In the genomic region with DNA sequence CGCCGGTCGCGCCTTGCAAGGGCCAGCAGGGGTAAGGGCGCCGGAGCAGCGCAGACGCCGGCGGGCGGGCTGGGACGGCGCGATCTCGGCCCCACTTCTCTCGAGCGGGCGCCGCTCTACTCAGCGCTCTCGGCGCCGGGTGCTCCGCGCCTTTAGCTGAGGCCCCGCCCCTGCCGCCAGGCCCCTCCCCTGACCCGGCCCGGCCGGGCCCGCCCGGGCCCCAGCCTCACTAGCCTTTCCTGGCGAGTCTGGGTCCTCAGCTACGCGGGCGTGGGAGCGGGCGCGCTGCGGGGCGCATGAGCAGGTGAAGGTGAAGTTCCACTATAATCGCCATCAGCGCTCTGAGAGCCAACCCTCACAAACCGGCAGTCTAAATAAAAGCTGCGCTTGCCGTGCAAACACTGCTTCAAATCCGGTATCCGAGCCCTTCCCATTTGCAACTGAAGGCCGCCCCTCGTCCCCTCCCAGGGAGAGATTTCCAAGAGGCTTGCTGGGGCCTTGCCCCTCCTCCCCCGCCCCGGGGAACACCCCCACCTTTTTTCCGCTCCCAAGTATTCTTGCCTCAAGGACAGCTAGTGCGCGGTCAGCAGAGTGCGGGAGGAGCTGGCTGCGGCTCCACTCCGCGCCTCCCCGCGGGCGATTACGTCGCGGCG, we compare ENCODE assay signal across 1 cellular context.
TF ChIP-seq lines count a peak whose summit lies in the region.

A gene with protein sequence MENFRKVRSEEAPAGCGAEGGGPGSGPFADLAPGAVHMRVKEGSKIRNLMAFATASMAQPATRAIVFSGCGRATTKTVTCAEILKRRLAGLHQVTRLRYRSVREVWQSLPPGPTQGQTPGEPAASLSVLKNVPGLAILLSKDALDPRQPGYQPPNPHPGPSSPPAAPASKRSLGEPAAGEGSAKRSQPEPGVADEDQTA (minus strand): TSS at position 125 of the 653 bp plus-strand sequence. CDS start 189 bp downstream, outside the sequence.

TF ChIP-seq in HEK293, 187 proteins besides CTCF, POLR2A, EP300 and RAD21 (continued from another document and continues in another):
- no peak for TF ChIP-seq BCL11A (tag by site-specific recombination; IDR thresholded peaks at IDR 0.05; ENCODE audit: low read depth)
- TF ChIP-seq ZNF423 (tag by site-specific recombination; IDR thresholded peaks at IDR 0.05), result no peak
- no peak for TF ChIP-seq ZNF639 (tag by site-specific recombination; IDR thresholded peaks at IDR 0.05)
- TF ChIP-seq SALL2 (tag by site-specific recombination; IDR thresholded peaks at IDR 0.05; ENCODE audit: borderline replicate concordance), result no peak
- no peak for TF ChIP-seq ZNF391 (tag by site-specific recombination; IDR thresholded peaks at IDR 0.05; ENCODE audit: borderline replicate concordance, low read depth)
- no peak for TF ChIP-seq ZNF169 (tag by site-specific recombination; IDR thresholded peaks at IDR 0.05)
- TF ChIP-seq ZNF555 (tag by site-specific recombination; conservative IDR thresholded peaks at IDR 0.05), result no peak
- TF ChIP-seq ZNF776 (tag by site-specific recombination; IDR thresholded peaks at IDR 0.05; ENCODE audit: borderline replicate concordance), result no peak
- no peak for TF ChIP-seq ZNF548 (tag by site-specific recombination; IDR thresholded peaks at IDR 0.05)
- TF ChIP-seq ZNF175 (tag by site-specific recombination; IDR thresholded peaks at IDR 0.05), result no peak
- TF ChIP-seq, protein P1, sequence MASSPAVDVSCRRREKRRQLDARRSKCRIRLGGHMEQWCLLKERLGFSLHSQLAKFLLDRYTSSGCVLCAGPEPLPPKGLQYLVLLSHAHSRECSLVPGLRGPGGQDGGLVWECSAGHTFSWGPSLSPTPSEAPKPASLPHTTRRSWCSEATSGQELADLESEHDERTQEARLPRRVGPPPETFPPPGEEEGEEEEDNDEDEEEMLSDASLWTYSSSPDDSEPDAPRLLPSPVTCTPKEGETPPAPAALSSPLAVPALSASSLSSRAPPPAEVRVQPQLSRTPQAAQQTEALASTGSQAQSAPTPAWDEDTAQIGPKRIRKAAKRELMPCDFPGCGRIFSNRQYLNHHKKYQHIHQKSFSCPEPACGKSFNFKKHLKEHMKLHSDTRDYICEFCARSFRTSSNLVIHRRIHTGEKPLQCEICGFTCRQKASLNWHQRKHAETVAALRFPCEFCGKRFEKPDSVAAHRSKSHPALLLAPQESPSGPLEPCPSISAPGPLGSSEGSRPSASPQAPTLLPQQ (tag by site-specific recombination; IDR thresholded peaks at IDR 0.05), result peak; percentile 85
- TF ChIP-seq, protein P2, sequence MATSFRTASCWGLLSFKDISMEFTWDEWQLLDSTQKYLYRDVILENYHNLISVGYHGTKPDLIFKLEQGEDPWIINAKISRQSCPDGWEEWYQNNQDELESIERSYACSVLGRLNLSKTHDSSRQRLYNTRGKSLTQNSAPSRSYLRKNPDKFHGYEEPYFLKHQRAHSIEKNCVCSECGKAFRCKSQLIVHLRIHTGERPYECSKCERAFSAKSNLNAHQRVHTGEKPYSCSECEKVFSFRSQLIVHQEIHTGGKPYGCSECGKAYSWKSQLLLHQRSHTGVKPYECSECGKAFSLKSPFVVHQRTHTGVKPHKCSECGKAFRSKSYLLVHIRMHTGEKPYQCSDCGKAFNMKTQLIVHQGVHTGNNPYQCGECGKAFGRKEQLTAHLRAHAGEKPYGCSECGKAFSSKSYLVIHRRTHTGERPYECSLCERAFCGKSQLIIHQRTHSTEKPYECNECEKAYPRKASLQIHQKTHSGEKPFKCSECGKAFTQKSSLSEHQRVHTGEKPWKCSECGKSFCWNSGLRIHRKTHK (tag by site-specific recombination; IDR thresholded peaks at IDR 0.05), result no peak
- TF ChIP-seq KLF8 (tag by site-specific recombination; IDR thresholded peaks at IDR 0.05), result peak; percentile 66; the same call in 1 of the 2 replicates
- TF ChIP-seq, protein P3, sequence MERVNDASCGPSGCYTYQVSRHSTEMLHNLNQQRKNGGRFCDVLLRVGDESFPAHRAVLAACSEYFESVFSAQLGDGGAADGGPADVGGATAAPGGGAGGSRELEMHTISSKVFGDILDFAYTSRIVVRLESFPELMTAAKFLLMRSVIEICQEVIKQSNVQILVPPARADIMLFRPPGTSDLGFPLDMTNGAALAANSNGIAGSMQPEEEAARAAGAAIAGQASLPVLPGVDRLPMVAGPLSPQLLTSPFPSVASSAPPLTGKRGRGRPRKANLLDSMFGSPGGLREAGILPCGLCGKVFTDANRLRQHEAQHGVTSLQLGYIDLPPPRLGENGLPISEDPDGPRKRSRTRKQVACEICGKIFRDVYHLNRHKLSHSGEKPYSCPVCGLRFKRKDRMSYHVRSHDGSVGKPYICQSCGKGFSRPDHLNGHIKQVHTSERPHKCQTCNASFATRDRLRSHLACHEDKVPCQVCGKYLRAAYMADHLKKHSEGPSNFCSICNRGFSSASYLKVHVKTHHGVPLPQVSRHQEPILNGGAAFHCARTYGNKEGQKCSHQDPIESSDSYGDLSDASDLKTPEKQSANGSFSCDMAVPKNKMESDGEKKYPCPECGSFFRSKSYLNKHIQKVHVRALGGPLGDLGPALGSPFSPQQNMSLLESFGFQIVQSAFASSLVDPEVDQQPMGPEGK (tag by site-specific recombination; IDR thresholded peaks at IDR 0.05), result peak; percentile 72
- no peak for TF ChIP-seq ZNF658 (tag by site-specific recombination; IDR thresholded peaks at IDR 0.05)
- no peak for TF ChIP-seq KLF9 (tag by site-specific recombination; IDR thresholded peaks at IDR 0.05; ENCODE audit: low read depth)
- TF ChIP-seq ZNF704 (tag by site-specific recombination; IDR thresholded peaks at IDR 0.05), result no peak
- peak; percentile 94 for TF ChIP-seq ZNF335 (tag by site-specific recombination; conservative IDR thresholded peaks at IDR 0.05)
- no peak for TF ChIP-seq MEIS1 (CRISPR knock-in tag; IDR thresholded peaks at IDR 0.05; ENCODE audit: borderline replicate concordance)
- no peak for TF ChIP-seq OVOL3 (tag by site-specific recombination; IDR thresholded peaks at IDR 0.05)
- no peak for TF ChIP-seq TCF7L2 (IDR thresholded peaks at IDR 0.05; ENCODE audit: borderline replicate concordance, low read depth, low read length)
- TF ChIP-seq, protein P4, sequence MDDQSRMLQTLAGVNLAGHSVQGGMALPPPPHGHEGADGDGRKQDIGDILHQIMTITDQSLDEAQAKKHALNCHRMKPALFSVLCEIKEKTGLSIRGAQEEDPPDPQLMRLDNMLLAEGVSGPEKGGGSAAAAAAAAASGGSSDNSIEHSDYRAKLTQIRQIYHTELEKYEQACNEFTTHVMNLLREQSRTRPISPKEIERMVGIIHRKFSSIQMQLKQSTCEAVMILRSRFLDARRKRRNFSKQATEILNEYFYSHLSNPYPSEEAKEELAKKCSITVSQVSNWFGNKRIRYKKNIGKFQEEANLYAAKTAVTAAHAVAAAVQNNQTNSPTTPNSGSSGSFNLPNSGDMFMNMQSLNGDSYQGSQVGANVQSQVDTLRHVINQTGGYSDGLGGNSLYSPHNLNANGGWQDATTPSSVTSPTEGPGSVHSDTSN (CRISPR knock-in tag; IDR thresholded peaks at IDR 0.05), result no peak
- no peak for TF ChIP-seq PRDM1 (tag by site-specific recombination; IDR thresholded peaks at IDR 0.05)
- TF ChIP-seq ZNF223 (tag by site-specific recombination; IDR thresholded peaks at IDR 0.05), result no peak
- TF ChIP-seq ZNF311 (tag by site-specific recombination; IDR thresholded peaks at IDR 0.05; ENCODE audit: borderline replicate concordance), result no peak
- TF ChIP-seq ZNF624 (tag by site-specific recombination; IDR thresholded peaks at IDR 0.05), result no peak
- no peak; the same call in none of the 2 replicates for TF ChIP-seq KLF16 (tag by site-specific recombination; IDR thresholded peaks at IDR 0.05)
- TF ChIP-seq, protein P5, sequence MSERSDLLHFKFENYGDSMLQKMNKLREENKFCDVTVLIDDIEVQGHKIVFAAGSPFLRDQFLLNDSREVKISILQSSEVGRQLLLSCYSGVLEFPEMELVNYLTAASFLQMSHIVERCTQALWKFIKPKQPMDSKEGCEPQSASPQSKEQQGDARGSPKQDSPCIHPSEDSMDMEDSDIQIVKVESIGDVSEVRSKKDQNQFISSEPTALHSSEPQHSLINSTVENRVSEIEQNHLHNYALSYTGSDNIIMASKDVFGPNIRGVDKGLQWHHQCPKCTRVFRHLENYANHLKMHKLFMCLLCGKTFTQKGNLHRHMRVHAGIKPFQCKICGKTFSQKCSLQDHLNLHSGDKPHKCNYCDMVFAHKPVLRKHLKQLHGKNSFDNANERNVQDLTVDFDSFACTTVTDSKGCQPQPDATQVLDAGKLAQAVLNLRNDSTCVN (tag by site-specific recombination; optimal IDR thresholded peaks at IDR 0.05), result peak; percentile 75
- no peak for TF ChIP-seq ZNF266 (tag by site-specific recombination; IDR thresholded peaks at IDR 0.05; ENCODE audit: low read depth)
- TF ChIP-seq ZNF792 (tag by site-specific recombination; IDR thresholded peaks at IDR 0.05), result no peak
- TF ChIP-seq, protein P6, sequence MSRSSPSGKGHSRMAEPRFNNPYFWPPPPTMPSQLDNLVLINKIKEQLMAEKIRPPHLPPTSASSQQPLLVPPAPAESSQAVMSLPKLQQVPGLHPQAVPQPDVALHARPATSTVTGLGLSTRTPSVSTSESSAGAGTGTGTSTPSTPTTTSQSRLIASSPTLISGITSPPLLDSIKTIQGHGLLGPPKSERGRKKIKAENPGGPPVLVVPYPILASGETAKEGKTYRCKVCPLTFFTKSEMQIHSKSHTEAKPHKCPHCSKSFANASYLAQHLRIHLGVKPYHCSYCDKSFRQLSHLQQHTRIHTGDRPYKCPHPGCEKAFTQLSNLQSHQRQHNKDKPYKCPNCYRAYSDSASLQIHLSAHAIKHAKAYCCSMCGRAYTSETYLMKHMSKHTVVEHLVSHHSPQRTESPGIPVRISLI (tag by site-specific recombination; IDR thresholded peaks at IDR 0.05), result no peak
- TF ChIP-seq ZNF302 (tag by site-specific recombination; IDR thresholded peaks at IDR 0.05; ENCODE audit: low read depth), result no peak
- no peak for TF ChIP-seq ZNF248 (tag by site-specific recombination; IDR thresholded peaks at IDR 0.05)
- TF ChIP-seq ZFP37 (tag by site-specific recombination; IDR thresholded peaks at IDR 0.05), result peak; percentile 15; the same call in 1 of the 2 replicates
- TF ChIP-seq ZNF626 (tag by site-specific recombination; IDR thresholded peaks at IDR 0.05), result no peak
- TF ChIP-seq ZNF513 (tag by site-specific recombination; IDR thresholded peaks at IDR 0.05), result no peak
- no peak for TF ChIP-seq KLF1 (tag by site-specific recombination; IDR thresholded peaks at IDR 0.05)
- TF ChIP-seq ZNF112 (tag by site-specific recombination; IDR thresholded peaks at IDR 0.05), result no peak
- TF ChIP-seq ZNF48 (tag by site-specific recombination; IDR thresholded peaks at IDR 0.05), result no peak
- no peak for TF ChIP-seq GLI4 (tag by site-specific recombination; IDR thresholded peaks at IDR 0.05)
- no peak for TF ChIP-seq ZNF174 (tag by site-specific recombination; IDR thresholded peaks at IDR 0.05)
- no peak for TF ChIP-seq OSR2 (tag by site-specific recombination; IDR thresholded peaks at IDR 0.05)
- TF ChIP-seq ZFP69B (tag by site-specific recombination; IDR thresholded peaks at IDR 0.05), result peak; percentile 77
- no peak for TF ChIP-seq ZNF670 (tag by site-specific recombination; IDR thresholded peaks at IDR 0.05; ENCODE audit: low read depth)
- TF ChIP-seq ZNF785 (tag by site-specific recombination; IDR thresholded peaks at IDR 0.05), result no peak
- no peak for TF ChIP-seq ZNF416 (tag by site-specific recombination; IDR thresholded peaks at IDR 0.05)
- TF ChIP-seq BCL6B (tag by site-specific recombination; IDR thresholded peaks at IDR 0.05), result no peak
- TF ChIP-seq ZNF366 (tag by site-specific recombination; conservative IDR thresholded peaks at IDR 0.05), result no peak
- no peak for TF ChIP-seq ZSCAN16 (tag by site-specific recombination; IDR thresholded peaks at IDR 0.05)
- TF ChIP-seq ZNF560 (tag by site-specific recombination; IDR thresholded peaks at IDR 0.05; ENCODE audit: borderline replicate concordance), result no peak
- 0 out of 2 replicates have a peak, but pooled peaks have one; percentile 26 for TF ChIP-seq ZNF600 (tag by site-specific recombination; IDR thresholded peaks at IDR 0.05)
- TF ChIP-seq ZNF114 (tag by site-specific recombination; IDR thresholded peaks at IDR 0.05), result no peak
- TF ChIP-seq ZNF37A (tag by site-specific recombination; IDR thresholded peaks at IDR 0.05), result no peak
